15 cellular contexts compared by ENCODE assay signal in the genomic region with DNA sequence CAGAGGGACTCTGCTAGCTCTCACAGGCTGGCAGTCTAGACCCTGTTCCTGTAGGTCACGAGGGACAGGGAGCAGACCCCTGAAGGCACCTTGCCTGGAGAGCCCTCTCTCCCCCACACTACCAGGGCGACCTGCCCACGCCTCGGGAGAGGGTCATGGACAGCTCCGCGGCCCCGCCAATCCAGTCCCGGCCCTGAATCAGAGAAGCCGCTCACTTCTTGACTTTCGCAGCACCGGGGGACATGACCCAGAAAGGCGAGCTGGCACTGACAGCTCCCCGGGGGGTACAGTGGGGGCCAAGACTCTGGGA. TPM values are rescaled to one million over a fixed set of nuclear protein-coding genes. Genes with fewer than 3 reads are reported as not detected.
DNase-seq lines count a peak whose midpoint lies in the region; ATAC-seq and TF ChIP-seq lines count a peak whose summit lies in the region.
"Had no signal": no experiment of that assay in that cellular context is flagged by ENCODE, and none has a peak within 500 bp of the region (broad histone marks: within the 10 kb centered on the region; RNA-seq: fewer than 3 reads in every experiment).

No MANE protein-coding gene starts in this region.

- TF ChIP-seq CTCF in mammary epithelial cell (conservative IDR thresholded peaks at IDR 0.05 in 1 of 2, IDR thresholded peaks at IDR 0.05 in 1 of 2; ENCODE audit: extremely low read depth in 1 of 2, insufficient read depth in 1 of 2, low read depth in 1 of 2, low read length in 2 of 2) (no peak), kidney epithelial cell (IDR thresholded peaks at IDR 0.05; ENCODE audit: insufficient read depth, low read length, poor library complexity, severe bottlenecking) (no peak), psoas muscle (IDR thresholded peaks at IDR 0.05) (no peak)

- no TSS peak for BruUV-seq in mammary epithelial cell (replicated peaks; lab: Mats Ljungman, UMichigan)

- 25% methylated on average over 6 of the region's 13 CpGs for WGBS in mammary epithelial cell (ENCODE audit: low coverage, missing lambda C conversion rate)
- 56 to 70% (median 62%) methylated on average over 12 to 13 of the region's 13 CpGs for whole genome bisulfite sequencing in psoas muscle, 3 donors

- H3K9ac ChIP-seq in mammary epithelial cell (ENCODE audit: insufficient read depth, low read length), result peak overlapping the region; percentile 40

- H3K4me2 ChIP-seq in mammary epithelial cell (ENCODE audit: insufficient read depth, low read depth, low read length), result peak overlapping the region; percentile 96

- H3K79me2 ChIP-seq in mammary epithelial cell (ENCODE audit: insufficient read depth, low read length), result peaks cover 55% of the 10 kb centered on the region

- no peaks in the 10 kb centered on the region for H3K9me3 ChIP-seq in mammary epithelial cell (replicated peaks; ENCODE audit: insufficient read depth, low read length)
- no peaks in the 10 kb centered on the region for H3K9me3 ChIP-seq in psoas muscle
- H3K9me3 ChIP-seq: transverse colon had no signal

- H3K4me1 ChIP-seq in mammary epithelial cell (ENCODE audit: insufficient read depth, low read length), result peaks cover 44% of the 10 kb centered on the region
- H3K4me1 ChIP-seq in psoas muscle, result peaks cover 47% of the 10 kb centered on the region

- dilution Hi-C loops in mammary epithelial cell (cut with HindIII; ENCODE audit: low sequenced_read_pairs), result loop anchor here (5.0 kb wide), 3 partner anchors 35 to 70 kb away; no protein-coding TSS in a partner anchor

- CTCF ChIA-PET in mammary epithelial cell (lab: Charles Lee; ENCODE audit: low non-redundant PET), result no interaction called here

- H3K27ac ChIP-seq in mammary epithelial cell (ENCODE audit: insufficient read depth, low read depth, low read length) (peak overlapping the region; percentile 42), psoas muscle (peak overlapping the region; percentile 79)
- H3K27ac ChIP-seq: transverse colon had no signal

- ATAC-seq in psoas muscle (peak; percentile 16 to 36 (median 20)), GM18867 (IDR thresholded peaks at IDR 0.05; ENCODE audit: unreplicated experiment) (no peak), HG03159 (IDR thresholded peaks at IDR 0.05; ENCODE audit: unreplicated experiment) (no peak)
- ATAC-seq: GM12878 had no signal

- peak overlapping the region in 2 of 3 experiments; percentile 43 to 52 for H3K4me3 ChIP-seq in mammary epithelial cell (replicated peaks in 1 of 3; ENCODE audit: insufficient read depth in 1 of 3, low read depth in 2 of 3, low read length in 3 of 3)
- peak overlapping the region; percentile 35 for H3K4me3 ChIP-seq in kidney epithelial cell (ENCODE audit: low read depth, low read length)
- peak overlapping the region; percentile 54 for H3K4me3 ChIP-seq in psoas muscle
- H3K4me3 ChIP-seq: GM12878, SK-N-MC had no signal

- in situ Hi-C loops in mammary epithelial cell (cut with MboI; ENCODE audit: low sequenced_read_pairs in 2 of 2), result loop anchor here in 1 of 2 donors (25.0 kb wide), 1 partner anchor 215 kb away; a partner anchor contains a TSS

- H3K36me3 ChIP-seq in mammary epithelial cell (ENCODE audit: insufficient read depth, low read length) (peaks cover 2% of the 10 kb centered on the region), kidney epithelial cell (ENCODE audit: control insufficient read depth, insufficient read depth, low read length) (no peaks in the 10 kb centered on the region), psoas muscle (ENCODE audit: insufficient read depth in 1 of 2, low read depth in 1 of 2) (no peaks in the 10 kb centered on the region)
- H3K36me3 ChIP-seq: transverse colon had no signal

- H4K20me1 ChIP-seq in mammary epithelial cell (ENCODE audit: insufficient read depth, low read length), result no peaks in the 10 kb centered on the region

- H3K27me3 ChIP-seq in mammary epithelial cell (ENCODE audit: insufficient read depth, low read length) (no peaks in the 10 kb centered on the region), kidney epithelial cell (ENCODE audit: control insufficient read depth, insufficient read depth, low read length) (no peaks in the 10 kb centered on the region), psoas muscle (ENCODE audit: insufficient read depth in 3 of 3, low read length in 2 of 3) (no peaks in the 10 kb centered on the region)

- H2AFZ ChIP-seq in mammary epithelial cell (ENCODE audit: low read depth, low read length), result peak overlapping the region; percentile 73

- intact Hi-C loops in mammary epithelial cell (cut with micrococcal nuclease) (loop anchor here (2.0 to 10.0 kb wide), 2 partner anchors 204 to 222 kb away; a partner anchor contains a TSS), psoas muscle (cut with DNase I) (loop anchor here (5.0 kb wide), 1 partner anchor 65 kb away; no protein-coding TSS in a partner anchor)

- peak; percentile 20 for DNase-seq in D341Med (ENCODE audit: low spot score)
- DNase-seq in mammary epithelial cell, result no peak
- no peak for DNase-seq in kidney epithelial cell (ENCODE audit: low read depth)
- DNase-seq in psoas muscle, result no peak
- DNase-seq in inferior parietal cortex (ENCODE audit: extremely low spot score), result no peak
- no peak for DNase-seq in GOT3 (lab: John Stamatoyannopoulos, UW)
- DNase-seq: activated naive CD4-positive, alpha-beta T cell treated with Interleukin-2 at 50 U/mL for 16 hours; EL; midbrain; MV-4-11; transverse colon had no signal

RNA-seq across cellular contexts. Expression of a gene that starts 5.1 kb away (rescaled TPM):
- 10 to 100 TPM; 35.8 to 59.8 TPM for total RNA-seq in mammary epithelial cell
- 21.9 TPM for polyA plus RNA-seq in mammary epithelial cell
- 9.4 TPM for polyA minus RNA-seq in mammary epithelial cell
- total RNA-seq in kidney epithelial cell, result 84.9 and 94.7 TPM in 2 replicates
- 10 to 100 TPM in 1 of 4 donors, 1 to 10 TPM in 3; 6.3 to 17.8 (median 7.9) TPM for total RNA-seq in psoas muscle
- polyA plus RNA-seq in psoas muscle, result 1 to 10 TPM; 3.1 to 7.5 (median 4.3) TPM

Comparison
In these comparisons a context has a peak if more than half of its experiments do, and no peak if none do; other contexts are left out.
1. ATAC-seq: peak in psoas muscle (4 of 4); none in GM18867 (single experiment) and HG03159 (single experiment).
2. Peak in every context shown above with its lines, with median percentiles within 50 percentile points of each other: H3K4me3 ChIP-seq.